ENCODE assay signal across 15 cellular contexts in the genomic region with DNA sequence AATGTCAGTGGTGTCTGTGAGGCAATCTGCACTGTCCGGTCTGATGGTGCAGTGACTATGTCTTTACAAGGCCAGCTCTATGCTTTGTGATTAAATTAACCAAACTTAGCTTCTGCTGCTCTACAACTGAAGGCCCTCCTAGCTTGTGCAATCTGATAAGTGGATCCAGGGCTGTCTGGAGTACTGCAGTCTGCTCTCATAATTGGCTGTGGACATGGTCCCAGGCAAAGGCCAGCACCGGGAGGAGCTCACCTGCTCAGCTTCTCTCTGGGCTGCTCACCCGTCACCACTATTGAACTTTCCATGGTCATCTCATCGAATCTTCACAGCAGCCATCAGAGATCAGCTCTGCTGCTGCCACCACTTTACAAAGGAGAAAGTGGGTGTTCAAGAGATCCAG. TPM values are rescaled to one million over a fixed set of nuclear protein-coding genes. Genes with fewer than 3 reads are reported as not detected.
A peak's percentile ranks its signal among the peaks of the same experiment; 100 is the strongest.
DNase-seq lines count a peak whose midpoint lies in the region; ATAC-seq and TF ChIP-seq lines count a peak whose summit lies in the region.
"Had no signal": no experiment of that assay in that cellular context is flagged by ENCODE, and none has a peak within 500 bp of the region (broad histone marks: within the 10 kb centered on the region; RNA-seq: fewer than 3 reads in every experiment).

No MANE protein-coding gene starts in this region.

- H3K9me3 ChIP-seq in BLaER1 (no peaks in the 10 kb centered on the region), lung (ENCODE audit: control insufficient read depth in 2 of 2, insufficient read depth in 1 of 2, low read length in 1 of 2) (no peaks in the 10 kb centered on the region), upper lobe of right lung (no peaks in the 10 kb centered on the region)

- H3K36me3 ChIP-seq in BLaER1: no peaks in the 10 kb centered on the region
- no peaks in the 10 kb centered on the region for H3K36me3 ChIP-seq in lung (ENCODE audit: control insufficient read depth in 2 of 2, insufficient read depth in 2 of 2, low read length in 2 of 2)
- H3K36me3 ChIP-seq in upper lobe of right lung: no peaks in the 10 kb centered on the region

- no peak overlapping the region for H3K27ac ChIP-seq in BLaER1
- H3K27ac ChIP-seq in dorsolateral prefrontal cortex: peak overlapping the region in 31 of 59 donors; percentile 6 to 96 (median 88)
- no peak overlapping the region for H3K27ac ChIP-seq in lung (ENCODE audit: low read depth in 1 of 2, low read length in 1 of 2)
- no peak overlapping the region for H3K27ac ChIP-seq in upper lobe of right lung
- no peak overlapping the region for H3K27ac ChIP-seq in coronary artery

- peak; percentile 47 for ATAC-seq in lung (ENCODE audit: insufficient read depth, low FRiP score)
- ATAC-seq in upper lobe of right lung: peak; percentile 89
- ATAC-seq in HG03342 (IDR thresholded peaks at IDR 0.05; ENCODE audit: unreplicated experiment): no peak
- ATAC-seq: GM23338 had no signal

- TF ChIP-seq CTCF in dorsolateral prefrontal cortex (IDR thresholded peaks at IDR 0.05 in 54 of 56, conservative IDR thresholded peaks at IDR 0.05 in 2 of 56; ENCODE audit: low read depth in 1 of 56, partially characterized antibody in 56 of 56): no peak
- no peak for TF ChIP-seq CTCF in lung (IDR thresholded peaks at IDR 0.05; ENCODE audit: control extremely low read depth, extremely low read depth)
- no peak for TF ChIP-seq CTCF in upper lobe of right lung (IDR thresholded peaks at IDR 0.05)
- TF ChIP-seq CTCF in coronary artery (IDR thresholded peaks at IDR 0.05): no peak

- peak overlapping the region; percentile 49 for H3K4me2 ChIP-seq in BLaER1
- H3K4me2 ChIP-seq: GM23338 had no signal

- H3K4me1 ChIP-seq in BLaER1: peaks cover 53% of the 10 kb centered on the region
- H3K4me1 ChIP-seq in lung (ENCODE audit: control insufficient read depth in 2 of 2, insufficient read depth in 2 of 2, low read length in 2 of 2): peaks cover 0 to 6% of the 10 kb centered on the region in 2 donors
- H3K4me1 ChIP-seq in upper lobe of right lung: no peaks in the 10 kb centered on the region

- H4K20me1 ChIP-seq in BLaER1: no peaks in the 10 kb centered on the region

- no peaks in the 10 kb centered on the region for H3K27me3 ChIP-seq in BLaER1
- no peaks in the 10 kb centered on the region for H3K27me3 ChIP-seq in dorsolateral prefrontal cortex
- H3K27me3 ChIP-seq in lung (ENCODE audit: control insufficient read depth, insufficient read depth): no peaks in the 10 kb centered on the region
- no peaks in the 10 kb centered on the region for H3K27me3 ChIP-seq in upper lobe of right lung

- DNase-seq in dorsolateral prefrontal cortex: no peak
- DNase-seq in lung (ENCODE audit: low spot score): no peak
- DNase-seq in upper lobe of right lung: no peak
- no peak for DNase-seq in activated CD4-positive, alpha-beta T cell treated with anti-CD3 and anti-CD28 coated beads, Interleukin-2, amount 50 U/mL, for 1 hour
- no peak for DNase-seq in coronary artery (ENCODE audit: low spot score)
- DNase-seq: C1 segment of cervical spinal cord; Calu3; CD4-positive, alpha-beta T cell; DMS 273 treated with DMSO at 0.1 percent for 48 hours; H7 had no signal

- H3K4me3 ChIP-seq in BLaER1 (no peak overlapping the region), dorsolateral prefrontal cortex (no peak overlapping the region), lung (no peak overlapping the region), upper lobe of right lung (no peak overlapping the region), coronary artery (no peak overlapping the region)
- H3K4me3 ChIP-seq: GM23338 had no signal

- intact Hi-C loops in dorsolateral prefrontal cortex (cut with DNase I): loop anchor here (5.0 to 10.0 kb wide), 4 partner anchors 39 to 407 kb away; no protein-coding TSS in a partner anchor
- intact Hi-C loops in upper lobe of right lung (cut with DNase I): no loop called here

- 82 to 93% methylated on average over 4 of the region's 4 CpGs for WGBS in lung, 2 donors

- no peak overlapping the region for H3K9ac ChIP-seq in BLaER1

RNA-seq across cellular contexts. Expression of a gene that starts 13.0 kb away (rescaled TPM):
- total RNA-seq in dorsolateral prefrontal cortex (100 to 1,000 TPM in 6 of 120 experiments, 10 to 100 TPM in 114; 20.1 to 134 (median 52.7) TPM), lung (10 to 100 TPM; 46.1 to 77.4 TPM), upper lobe of right lung (27.6 TPM)
- 10 to 100 TPM in 1 of 2 donors, 1 to 10 TPM in 1; 6.8 to 12.5 TPM for polyA plus RNA-seq in lung
- total RNA-seq: Calu3; CD4-positive, alpha-beta T cell; HT1080 had no signal
- polyA plus RNA-seq: IgD-negative memory B cell had no signal

Comparison
In these comparisons a context has a peak if more than half of its experiments do, and no peak if none do; other contexts are left out.
1. H3K27ac ChIP-seq: peak in dorsolateral prefrontal cortex (31 of 59); none in BLaER1 (single experiment), lung (0 of 2), upper lobe of right lung (single experiment) and coronary artery (0 of 2).